Comparison of ENCODE assay signal across 9 cellular contexts in genomic region chr2:19231625-19232024, GRCh38.
"Had no signal": no experiment of that assay in that cellular context is flagged by ENCODE, and none has a peak within 500 bp of the region (broad histone marks: within the 10 kb centered on the region; RNA-seq: fewer than 3 reads in every experiment).

No MANE protein-coding gene starts in this region.

- H3K4me3 ChIP-seq: GM23338, HAP-1 had no signal

- H3K4me2 ChIP-seq: GM23338, KMS-11 had no signal

- H2AFZ ChIP-seq: GM23338 had no signal

- H3K36me3 ChIP-seq: HAP-1 had no signal

- H3K9ac ChIP-seq: KMS-11 had no signal

- H3K9me3 ChIP-seq: HAP-1 had no signal

- DNase-seq: H7, IMR-90, Karpas-422, KBM-7 had no signal

- ATAC-seq: GM23338, HCT116 had no signal

- H3K27ac ChIP-seq: HL-60, KMS-11 had no signal
